Comparison of ENCODE assay signal across 10 cellular contexts in genomic region chr1:92081031-92081430, GRCh38. TPM values are rescaled to one million over a fixed set of nuclear protein-coding genes. Genes with fewer than 3 reads are reported as not detected.
DNase-seq lines count a peak whose midpoint lies in the region; ATAC-seq, FAIRE-seq and TF ChIP-seq lines count a peak whose summit lies in the region.
"Had no signal": no experiment of that assay in that cellular context is flagged by ENCODE, and none has a peak within 500 bp of the region (broad histone marks: within the 10 kb centered on the region; RNA-seq: fewer than 3 reads in every experiment).

No MANE protein-coding gene starts in this region.

- H3K9me3 ChIP-seq in heart left ventricle = peaks cover 0 to 21% (median 11%) of the 10 kb centered on the region in 12 donors
- peaks cover 5% of the 10 kb centered on the region for H3K9me3 ChIP-seq in mammary epithelial cell (replicated peaks; ENCODE audit: insufficient read depth, low read length)

- no peak for TF ChIP-seq POLR2A in heart left ventricle (IDR thresholded peaks at IDR 0.05)

- H3K27ac ChIP-seq in heart left ventricle = peak overlapping the region in 7 of 12 donors; percentile 48 to 80 (median 67)
- peak overlapping the region; percentile 18 for H3K27ac ChIP-seq in mammary epithelial cell (ENCODE audit: insufficient read depth, low read depth, low read length)

- peak overlapping the region; percentile 97 for H3K4me3 Mint-ChIP-seq in mesothelial cell of epicardium

- CTCF ChIA-PET in mammary epithelial cell (lab: Charles Lee; ENCODE audit: low non-redundant PET) = no interaction called here

- peak overlapping the region; percentile 61 to 93 (median 78) for H3K4me3 ChIP-seq in heart left ventricle
- peak overlapping the region; percentile 82 to 88 (median 84) for H3K4me3 ChIP-seq in mammary epithelial cell (replicated peaks in 1 of 3; ENCODE audit: insufficient read depth in 1 of 3, low read depth in 2 of 3, low read length in 3 of 3)

- peak overlapping the region; percentile 99 for H2AFZ ChIP-seq in mammary epithelial cell (ENCODE audit: low read depth, low read length)

- ATAC-seq in heart left ventricle (no peak), Right ventricle myocardium inferior (no peak)

- no peak for FAIRE-seq in urothelium cell line (lab: Jason Lieb, UNC)

- H3K27me3 ChIP-seq in heart left ventricle (no peaks in the 10 kb centered on the region), mammary epithelial cell (ENCODE audit: insufficient read depth, low read length) (no peaks in the 10 kb centered on the region)

- 31 to 41% (median 36%) methylated on average over 4 of the region's 4 CpGs for WGBS in heart left ventricle, 4 donors
- 5% methylated on average over 4 of the region's 4 CpGs for WGBS in mammary epithelial cell (ENCODE audit: low coverage, missing lambda C conversion rate)

- intact Hi-C loops in heart left ventricle (cut with DNase I) (loop anchor here in 1 of 10 donors (2.0 kb wide), 1 partner anchor 50 kb away; no protein-coding TSS in a partner anchor), Right ventricle myocardium inferior (cut with DNase I) (no loop called here), mammary epithelial cell (cut with micrococcal nuclease) (loop anchor here (5.0 kb wide), 1 partner anchor 211 kb away; no protein-coding TSS in a partner anchor)

- H3K4me1 ChIP-seq in heart left ventricle (peaks cover 0 to 16% (median 4%) of the 10 kb centered on the region in 12 donors), mammary epithelial cell (ENCODE audit: insufficient read depth, low read length) (peaks cover 7% of the 10 kb centered on the region)

- peak overlapping the region; percentile 89 for H3K4me2 ChIP-seq in mammary epithelial cell (ENCODE audit: insufficient read depth, low read depth, low read length)

- no TSS peak for BruUV-seq in mammary epithelial cell (replicated peaks; lab: Mats Ljungman, UMichigan)

- H3K9ac ChIP-seq in mammary epithelial cell (ENCODE audit: insufficient read depth, low read length) = peak overlapping the region; percentile 75

- no peak for TF ChIP-seq CTCF in heart left ventricle (IDR thresholded peaks at IDR 0.05)
- no peak for TF ChIP-seq CTCF in mammary epithelial cell (conservative IDR thresholded peaks at IDR 0.05 in 1 of 2, IDR thresholded peaks at IDR 0.05 in 1 of 2; ENCODE audit: extremely low read depth in 1 of 2, insufficient read depth in 1 of 2, low read depth in 1 of 2, low read length in 2 of 2)
- no peak for TF ChIP-seq CTCF in mesothelial cell of epicardium (IDR thresholded peaks at IDR 0.05; ENCODE audit: unreplicated experiment)

- H3K36me3 Mint-ChIP-seq in mesothelial cell of epicardium = peaks cover 23% of the 10 kb centered on the region

- H3K36me3 ChIP-seq in heart left ventricle = peaks cover 0 to 5% (median 0%) of the 10 kb centered on the region in 9 donors
- H3K36me3 ChIP-seq in mammary epithelial cell (ENCODE audit: insufficient read depth, low read length) = no peaks in the 10 kb centered on the region

- no peaks in the 10 kb centered on the region for H4K20me1 ChIP-seq in mammary epithelial cell (ENCODE audit: insufficient read depth, low read length)

- DNase-seq in heart left ventricle (no peak), Right ventricle myocardium inferior (ENCODE audit: missing footprints) (no peak), mammary epithelial cell (no peak), mesothelial cell of epicardium (ENCODE audit: low spot score in 2 of 2, unreplicated experiment in 2 of 2) (no peak), urothelium cell line (ENCODE audit: low spot score) (peak; percentile 9), NCI-H1694 (lab: John Stamatoyannopoulos, UW) (no peak), DMS153 treated with DMSO at 0.1 percent for 48 hours (lab: John Stamatoyannopoulos, UW; ENCODE audit: unreplicated experiment) (no peak)
- DNase-seq in stimulated activated CD4-positive, alpha-beta T cell treated with anti-CD3 and anti-CD28 coated beads, Interleukin-4, amount 100 ng/mL, for 1 hour = no peak
- DNase-seq: GF-D8 had no signal

- in situ Hi-C loops in mammary epithelial cell (cut with MboI; ENCODE audit: low sequenced_read_pairs in 2 of 2) = no loop called here

- dilution Hi-C loops in mammary epithelial cell (cut with HindIII; ENCODE audit: low sequenced_read_pairs) = no loop called here

- H3K27me3 Mint-ChIP-seq in mesothelial cell of epicardium (ENCODE audit: low read depth) = no peaks in the 10 kb centered on the region

- H3K9me3 Mint-ChIP-seq in mesothelial cell of epicardium = peaks cover 25% of the 10 kb centered on the region

- H3K79me2 ChIP-seq in mammary epithelial cell (ENCODE audit: insufficient read depth, low read length) = no peaks in the 10 kb centered on the region

- peaks cover 2% of the 10 kb centered on the region for H3K4me1 Mint-ChIP-seq in mesothelial cell of epicardium

- H3K27ac Mint-ChIP-seq in mesothelial cell of epicardium = peak overlapping the region; percentile 9

RNA-seq across cellular contexts. Expression of gene BTBD8, which starts 0.9 kb away (rescaled TPM):
- total RNA-seq in heart left ventricle = 1 to 10 TPM; 1.8 to 7.7 (median 5.1) TPM
- polyA plus RNA-seq in heart left ventricle = 1 to 10 TPM in 1 of 2 donors, under 1 TPM in 1; 0.67 to 1.1 TPM
- total RNA-seq in Right ventricle myocardium inferior = 4.3 TPM
- total RNA-seq in mammary epithelial cell = 1 to 10 TPM; 2.3 to 4.8 TPM
- 0.49 TPM for polyA plus RNA-seq in mammary epithelial cell
- polyA minus RNA-seq in mammary epithelial cell = 0.31 TPM
- 6.6 to 8.7 TPM (median 8.4 TPM) in 3 replicates for total RNA-seq in mesothelial cell of epicardium

RNA-seq across cellular contexts. Expression of gene SETSIP, which starts 5.8 kb away (rescaled TPM):
- total RNA-seq in heart left ventricle = not detected
- not detected for polyA plus RNA-seq in heart left ventricle
- not detected for total RNA-seq in Right ventricle myocardium inferior
- total RNA-seq in mammary epithelial cell = not detected
- 0.12 TPM for polyA plus RNA-seq in mammary epithelial cell
- polyA minus RNA-seq in mammary epithelial cell = not detected
- total RNA-seq in mesothelial cell of epicardium = not detected in 3 replicates
- total RNA-seq: M059J had no signal

RNA-seq across cellular contexts. Expression of gene EPHX4, which starts 51.2 kb away (rescaled TPM):
- under 1 TPM in 2 of 9 donors, not detected in 7; 0.37 to 0.80 TPM for total RNA-seq in heart left ventricle
- polyA plus RNA-seq in heart left ventricle = under 1 TPM in 1 of 2 donors, not detected in 1; 0.06 TPM
- not detected for total RNA-seq in Right ventricle myocardium inferior
- 1 to 10 TPM; 1.1 to 6.3 TPM for total RNA-seq in mammary epithelial cell
- 1.2 TPM for polyA plus RNA-seq in mammary epithelial cell
- polyA minus RNA-seq in mammary epithelial cell = not detected
- total RNA-seq in mesothelial cell of epicardium = 1.3 to 1.5 TPM (median 1.4 TPM) in 3 replicates
